20 cellular contexts compared by ENCODE assay signal in genomic region chr9:97849980-97850379, GRCh38. TPM values are rescaled to one million over a fixed set of nuclear protein-coding genes. Genes with fewer than 3 reads are reported as not detected.
A peak's percentile ranks its signal among the peaks of the same experiment; 100 is the strongest.
DNase-seq lines count a peak whose midpoint lies in the region; ATAC-seq and FAIRE-seq lines count a peak whose summit lies in the region.
"Had no signal": no experiment of that assay in that cellular context is flagged by ENCODE, and none has a peak within 500 bp of the region (broad histone marks: within the 10 kb centered on the region; RNA-seq: fewer than 3 reads in every experiment).

No MANE protein-coding gene starts in this region.

- peak; percentile 16 for DNase-seq in H7
- DNase-seq in T-helper 17 cell = no peak
- no peak for DNase-seq in naive B cell
- DNase-seq in activated T-cell treated with anti-CD3 and anti-CD28 coated beads, Interleukin-2, amount 50 U/mL, for 72 hours = no peak
- DNase-seq in HTR-8/SVneo (ENCODE audit: insufficient read length, low spot score) = no peak
- DNase-seq: ACHN; Caco-2; CD4-positive, alpha-beta T cell; IMR-90 had no signal

- no peak overlapping the region for H3K4me3 Mint-ChIP-seq in T-helper 17 cell
- peak overlapping the region in 7 of 8 donors; percentile 5 to 93 (median 83) for H3K4me3 Mint-ChIP-seq in naive B cell
- peak overlapping the region in 1 of 2 donors; percentile 72 for H3K4me3 Mint-ChIP-seq in activated T-cell treated with anti-CD3 and anti-CD28 coated beads, Interleukin-2, amount 50 U/mL, for 72 hours

- H3K27me3 ChIP-seq in H7 (ENCODE audit: control insufficient read depth, insufficient read depth, low read length) = peaks cover 96% of the 10 kb centered on the region

- no peak overlapping the region for H3K4me3 ChIP-seq in H7 (ENCODE audit: insufficient read depth, low read depth, low read length)
- H3K4me3 ChIP-seq: K562 had no signal

- H3K4me1 Mint-ChIP-seq in T-helper 17 cell = peaks cover 18% of the 10 kb centered on the region
- peaks cover 11 to 38% (median 31%) of the 10 kb centered on the region in 3 donors for H3K4me1 Mint-ChIP-seq in naive B cell
- peaks cover 17% of the 10 kb centered on the region for H3K4me1 Mint-ChIP-seq in activated T-cell treated with anti-CD3 and anti-CD28 coated beads, Interleukin-2, amount 50 U/mL, for 72 hours (ENCODE audit: low read depth)

- H3K36me3 Mint-ChIP-seq in T-helper 17 cell (ENCODE audit: low read depth) = peaks cover 10% of the 10 kb centered on the region
- H3K36me3 Mint-ChIP-seq in naive B cell = peaks cover 0 to 8% of the 10 kb centered on the region in 2 donors
- H3K36me3 Mint-ChIP-seq in activated T-cell treated with anti-CD3 and anti-CD28 coated beads, Interleukin-2, amount 50 U/mL, for 72 hours (ENCODE audit: insufficient read depth in 2 of 2) = peaks cover 2 to 3% of the 10 kb centered on the region in 2 donors

- FAIRE-seq in HTR-8/SVneo (lab: Jason Lieb, UNC) = no peak
- FAIRE-seq: A204.1, D721Med, G401.6, GM12891, GM18507, H54, K562 had no signal

- ATAC-seq in T-helper 17 cell (no peak), naive B cell (ENCODE audit: low read depth in 2 of 2) (no peak), GM18868 (IDR thresholded peaks at IDR 0.05; ENCODE audit: unreplicated experiment) (no peak), HG02852 (IDR thresholded peaks at IDR 0.05; ENCODE audit: unreplicated experiment) (no peak)
- no peak for ATAC-seq in activated T-cell treated with anti-CD3 and anti-CD28 coated beads, Interleukin-2, amount 50 U/mL, for 72 hours (replicated peaks in 1 of 2)
- ATAC-seq: HCT116, K562 had no signal

- H3K9me3 Mint-ChIP-seq in naive B cell = peaks cover 0 to 13% (median 2%) of the 10 kb centered on the region in 7 donors
- no peaks in the 10 kb centered on the region for H3K9me3 Mint-ChIP-seq in activated T-cell treated with anti-CD3 and anti-CD28 coated beads, Interleukin-2, amount 50 U/mL, for 72 hours

- no peaks in the 10 kb centered on the region for H3K9me3 ChIP-seq in T-helper 17 cell (ENCODE audit: control insufficient read depth, low read length, poor library complexity, severe bottlenecking)
- H3K9me3 ChIP-seq: Caco-2 had no signal

- H3K27me3 Mint-ChIP-seq in T-helper 17 cell (peaks cover 67% of the 10 kb centered on the region), naive B cell (peaks cover 67 to 85% (median 70%) of the 10 kb centered on the region in 3 donors)
- peaks cover 63% of the 10 kb centered on the region for H3K27me3 Mint-ChIP-seq in activated T-cell treated with anti-CD3 and anti-CD28 coated beads, Interleukin-2, amount 50 U/mL, for 72 hours (ENCODE audit: low read depth)

- no peaks in the 10 kb centered on the region for H3K36me3 ChIP-seq in H7 (replicated peaks; ENCODE audit: control insufficient read depth, insufficient read depth, low read length)

- H3K27ac Mint-ChIP-seq in T-helper 17 cell = peak overlapping the region; percentile 4
- no peak overlapping the region for H3K27ac Mint-ChIP-seq in naive B cell
- H3K27ac Mint-ChIP-seq in activated T-cell treated with anti-CD3 and anti-CD28 coated beads, Interleukin-2, amount 50 U/mL, for 72 hours = no peak overlapping the region
- H3K27ac Mint-ChIP-seq: CD4-positive, alpha-beta T cell had no signal

RNA-seq across cellular contexts. Expression of gene FOXE1, which starts 3.0 kb away (rescaled TPM):
- total RNA-seq in H7 (2014; rRNA removed; shearing (Covaris generic)) = 0.07 and 0.14 TPM in 2 replicates
- under 1 TPM in 1 of 2 donors, not detected in 1; 0.08 TPM for total RNA-seq in T-helper 17 cell
- not detected for polyA plus RNA-seq in naive B cell (ENCODE audit: low read depth in 6 of 6)
- under 1 TPM; 0.79 to 0.96 TPM for total RNA-seq in activated T-cell treated with anti-CD3 and anti-CD28 coated beads, Interleukin-2, amount 50 U/mL, for 72 hours
- total RNA-seq: Caco-2; CD4-positive, alpha-beta T cell; HT1080; K562 had no signal
- polyA plus RNA-seq: K562 had no signal
